27 cellular contexts compared by ENCODE assay signal in the genomic region with DNA sequence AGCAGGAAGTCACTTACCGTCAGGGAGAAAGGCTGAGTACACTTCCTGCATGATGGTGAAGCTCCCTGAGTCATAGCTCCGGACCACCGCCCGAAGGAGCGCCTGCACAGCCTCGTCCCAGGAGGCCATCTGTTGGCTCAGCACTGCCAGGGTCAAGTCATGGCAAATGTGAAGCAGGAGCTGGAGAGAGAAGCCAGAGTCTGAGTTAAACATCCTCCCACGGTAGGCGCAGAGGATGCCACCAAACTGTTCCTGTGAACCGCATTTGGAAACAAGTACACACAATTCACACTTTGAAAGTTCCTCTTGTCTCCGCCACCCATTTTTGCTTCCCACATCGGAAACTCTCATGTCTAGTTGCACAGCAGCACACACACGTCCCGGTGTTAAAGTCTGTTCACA. TPM values are rescaled to one million over a fixed set of nuclear protein-coding genes. Genes with fewer than 3 reads are reported as not detected.
"Had no signal": no experiment of that assay in that cellular context is flagged by ENCODE, and none has a peak within 500 bp of the region (broad histone marks: within the 10 kb centered on the region; RNA-seq: fewer than 3 reads in every experiment).

No MANE protein-coding gene starts in this region.

- H3K4me3 ChIP-seq: ascending aorta, breast epithelium, esophagus squamous epithelium had no signal

- H3K9me3 Mint-ChIP-seq: nephron had no signal

- H3K4me1 ChIP-seq: ascending aorta, breast epithelium had no signal

- DNase-seq: activated CD4-positive, alpha-beta T cell treated with anti-CD3 and anti-CD28 coated beads for 48 hours; activated CD4-positive, CD25-positive, alpha-beta regulatory T cell; activated CD8-positive, alpha-beta memory T cell treated with anti-CD3 and anti-CD28 coated beads, Interleukin-2, amount 50 U/mL, for 4 hours; activated CD8-positive, alpha-beta T cell treated with anti-CD3 and anti-CD28 coated beads, Interleukin-2, amount 10 ng/mL, durations not matched to agents 7 days and 5 days; activated effector memory CD4-positive, alpha-beta T cell treated with anti-CD3 and anti-CD28 coated beads, Interleukin-2, amount 50 U/mL, for 16 hours; activated T-cell treated with anti-CD3 and anti-CD28 coated beads, Interleukin-2, amount 50 U/mL, for 72 hours; cerebellar nuclear complex; cortex of kidney; effector CD4-positive, alpha-beta T cell; esophagus squamous epithelium; hippocampal formation; mammary epithelial cell; midbrain; nucleus accumbens; retina; stimulated activated CD4-positive, alpha-beta T cell treated with anti-CD3 and anti-CD28 coated beads, Interleukin-12 subunit alpha, Interleukin-12 subunit beta, amount 100 ng/mL, for 4 hours; stimulated activated CD4-positive, alpha-beta T cell treated with anti-CD3 and anti-CD28 coated beads, Interleukin-1b, Interleukin-23, amount 100 ng/mL, for 48 hours; stimulated activated naive CD8-positive, alpha-beta T cell treated with anti-CD3 and anti-CD28 coated beads, Interleukin-15, Interleukin-2, amounts not matched to agents 100 U/mL and 50 U/mL, for 24 hours; substantia nigra; T1000 had no signal

- H3K27me3 Mint-ChIP-seq: activated naive CD4-positive, alpha-beta T cell treated with anti-CD3 and anti-CD28 coated beads, Interleukin-2, amount 50 U/mL, for 24 hours; type B pancreatic cell had no signal

- H3K27ac Mint-ChIP-seq: activated CD8-positive, alpha-beta T cell treated with anti-CD3 and anti-CD28 coated beads, Interleukin-2, amount 10 ng/mL, durations not matched to agents 7 days and 5 days; activated naive CD4-positive, alpha-beta T cell treated with anti-CD3 and anti-CD28 coated beads, Interleukin-2, amount 50 U/mL, for 24 hours; activated T-cell treated with anti-CD3 and anti-CD28 coated beads, Interleukin-2, amount 50 U/mL, for 72 hours; nephron; type B pancreatic cell had no signal

- H3K4me1 Mint-ChIP-seq: activated naive CD4-positive, alpha-beta T cell treated with anti-CD3 and anti-CD28 coated beads, Interleukin-2, amount 50 U/mL, for 24 hours; nephron had no signal

- ATAC-seq: activated CD8-positive, alpha-beta T cell treated with anti-CD3 and anti-CD28 coated beads, Interleukin-2, amount 10 ng/mL, durations not matched to agents 7 days and 5 days; activated T-cell treated with anti-CD3 and anti-CD28 coated beads, Interleukin-2, amount 50 U/mL, for 72 hours; left lobe of liver; stimulated activated naive CD8-positive, alpha-beta T cell treated with anti-CD3 and anti-CD28 coated beads, Interleukin-15, Interleukin-2, amounts not matched to agents 100 U/mL and 50 U/mL, for 24 hours had no signal

- H3K27me3 ChIP-seq: ascending aorta, breast epithelium, esophagus squamous epithelium had no signal

- H3K4me3 Mint-ChIP-seq: activated CD8-positive, alpha-beta T cell treated with anti-CD3 and anti-CD28 coated beads, Interleukin-2, amount 10 ng/mL, durations not matched to agents 7 days and 5 days; activated naive CD4-positive, alpha-beta T cell treated with anti-CD3 and anti-CD28 coated beads, Interleukin-2, amount 50 U/mL, for 24 hours; activated T-cell treated with anti-CD3 and anti-CD28 coated beads, Interleukin-2, amount 50 U/mL, for 72 hours; nephron; type B pancreatic cell had no signal

- H3K27ac ChIP-seq: breast epithelium, esophagus squamous epithelium had no signal

RNA-seq across cellular contexts. Expression of a gene that starts 42.0 kb away (rescaled TPM):
- total RNA-seq: activated CD8-positive, alpha-beta T cell treated with anti-CD3 and anti-CD28 coated beads, Interleukin-2, amount 10 ng/mL, durations not matched to agents 7 days and 5 days; T-helper 1 cell treated with Interleukin-12 subunit alpha and Interleukin-12 subunit beta and Interleukin-4 antibody, amounts not matched to agents 30 ng/mL and 1 ng/mL, for 36 hours had no signal
